Comparison of ENCODE assay signal across 9 cellular contexts in the genomic region with DNA sequence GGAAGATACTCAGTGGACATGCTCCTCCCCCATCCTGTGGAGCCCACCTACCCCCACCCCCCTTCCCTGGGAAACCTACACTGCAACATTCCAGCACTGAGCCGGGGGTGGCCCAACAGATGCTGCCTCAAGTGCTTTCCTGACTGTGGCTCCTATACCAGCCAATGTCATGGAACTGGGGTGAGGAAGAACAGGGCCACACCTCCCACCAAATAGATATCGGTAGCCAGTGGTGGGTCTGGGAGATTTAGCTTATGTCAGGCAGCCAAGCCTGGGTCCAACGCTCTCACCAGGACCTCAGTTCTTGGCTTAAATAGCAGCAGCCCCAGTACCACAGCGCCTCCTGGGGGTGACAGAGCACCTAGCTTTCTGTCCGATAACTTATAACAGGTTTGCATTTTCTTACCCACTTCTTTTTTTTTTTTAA. TPM values are rescaled to one million over a fixed set of nuclear protein-coding genes. Genes with fewer than 3 reads are reported as not detected.
A peak's percentile ranks its signal among the peaks of the same experiment; 100 is the strongest.
DNase-seq lines count a peak whose midpoint lies in the region; ATAC-seq and TF ChIP-seq lines count a peak whose summit lies in the region.
"Had no signal": no experiment of that assay in that cellular context is flagged by ENCODE, and none has a peak within 500 bp of the region (broad histone marks: within the 10 kb centered on the region; RNA-seq: fewer than 3 reads in every experiment).

No MANE protein-coding gene starts in this region.

- no peaks in the 10 kb centered on the region for H3K9me3 ChIP-seq in breast epithelium

- no peaks in the 10 kb centered on the region for H3K4me1 ChIP-seq in breast epithelium

- intact Hi-C loops in breast epithelium (cut with DNase I; ENCODE audit: low total_unique reads): no loop called here

- CTCF ChIA-PET in HEK293T (lab: Yijun Ruan, JAX): interaction anchor here (0.6 to 1.7 kb wide), 10 partner anchors 9 to 333 kb away, joined by 3 to 10 read pairs (median 4); no protein-coding TSS in a partner anchor

- H3K4me3 ChIP-seq in breast epithelium: no peak overlapping the region

- POLR2A ChIA-PET in HEK293T (lab: Yijun Ruan, JAX): interaction anchor here (1.1 kb wide), 1 partner anchor 30 kb away, joined by 5 read pairs; the partner anchor contains the start of gene CDC25A

- no peaks in the 10 kb centered on the region for H3K36me3 ChIP-seq in breast epithelium

- no peak overlapping the region for H3K27ac ChIP-seq in breast epithelium
- H3K27ac ChIP-seq: epithelial cell of prostate had no signal

- TF ChIP-seq POLR2A in breast epithelium (IDR thresholded peaks at IDR 0.05): no peak

- DNase-seq in AG08396 (ENCODE audit: low spot score) (peak; percentile 74), HEK293T (ENCODE audit: extremely low spot score) (peak; percentile 72), T-helper 9 cell (peak; percentile 30), breast epithelium (ENCODE audit: low spot score in 2 of 2) (no peak), kidney glomerular epithelial cell (lab: John Stamatoyannopoulos, UW) (peak; percentile 8)
- DNase-seq in stimulated activated CD4-positive, alpha-beta T cell treated with anti-CD3 and anti-CD28 coated beads, Interleukin-2, amount 100 ng/mL, for 4 hours (ENCODE audit: low read depth): peak; percentile 17

- H3K27me3 ChIP-seq in breast epithelium: no peaks in the 10 kb centered on the region

- ATAC-seq in HG03469 (IDR thresholded peaks at IDR 0.05; ENCODE audit: unreplicated experiment) (no peak), HG02870 (IDR thresholded peaks at IDR 0.05; ENCODE audit: unreplicated experiment) (no peak)

- TF ChIP-seq CTCF in breast epithelium (IDR thresholded peaks at IDR 0.05): peak in 2 of 3 donors; percentile 11 to 36

TF ChIP-seq in HEK293T, 16 proteins besides CTCF, POLR2A, EP300 and RAD21:
- no peak for TF ChIP-seq SUZ12 (IDR thresholded peaks at IDR 0.05)
- peak; percentile 48; the same call in 1 of the 2 replicates for TF ChIP-seq ZNF384 (IDR thresholded peaks at IDR 0.05)

RNA-seq across cellular contexts. Expression of gene CDC25A, which starts 30.3 kb away (rescaled TPM):
- 1 to 10 TPM in 2 of 3 donors, under 1 TPM in 1; 0.80 to 2.6 (median 1.3) TPM for total RNA-seq in breast epithelium

Comparison
In these comparisons a context has a peak if more than half of its experiments do, and no peak if none do; other contexts are left out.
1. DNase-seq: peak in AG08396 (single experiment), HEK293T (single experiment), T-helper 9 cell (single experiment), kidney glomerular epithelial cell (single experiment) and stimulated activated CD4-positive, alpha-beta T cell treated with anti-CD3 and anti-CD28 coated beads, Interleukin-2, amount 100 ng/mL, for 4 hours (single experiment); none in breast epithelium (0 of 2).